In the genomic region with DNA sequence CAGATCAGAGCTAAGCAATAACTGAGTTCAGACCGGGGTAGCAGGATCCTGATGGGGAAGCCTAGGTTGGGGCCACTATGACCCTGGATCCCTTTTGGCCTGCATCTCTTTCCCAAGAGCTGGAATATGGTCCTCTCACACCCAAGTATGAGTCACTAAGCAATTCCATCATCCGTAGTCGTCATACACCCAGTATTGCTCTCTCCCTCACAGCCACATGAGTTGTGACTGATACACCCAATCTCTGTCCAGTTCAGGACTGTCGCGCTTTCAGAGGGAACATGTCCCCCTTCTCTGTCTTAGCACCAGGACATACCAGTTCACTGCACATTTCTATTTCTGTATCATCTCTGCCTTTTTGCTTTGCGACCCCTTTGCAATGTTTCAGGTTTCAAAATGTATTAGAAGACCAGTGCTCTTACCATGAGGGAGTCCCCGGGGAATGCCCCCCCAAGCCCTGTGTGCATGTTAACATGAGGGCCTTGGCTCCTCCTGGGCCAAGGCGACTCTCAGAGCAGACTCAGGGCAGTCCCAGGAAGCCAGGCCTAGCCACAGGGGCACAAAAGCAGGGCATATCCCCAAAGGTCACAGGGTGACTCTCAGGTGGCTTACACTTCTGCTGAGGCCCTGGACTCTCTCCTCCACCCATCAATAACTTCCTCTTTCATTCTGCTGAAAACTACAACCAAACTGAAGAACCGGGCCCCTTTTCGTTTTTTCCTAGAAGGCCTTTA, we compare ENCODE assay signal across 9 cellular contexts.
DNase-seq lines count a peak whose midpoint lies in the region; ATAC-seq, FAIRE-seq and TF ChIP-seq lines count a peak whose summit lies in the region.
"Had no signal": no experiment of that assay in that cellular context is flagged by ENCODE, and none has a peak within 500 bp of the region (broad histone marks: within the 10 kb centered on the region; RNA-seq: fewer than 3 reads in every experiment).

No MANE protein-coding gene starts in this region.

- FAIRE-seq in GM18507 (lab: Jason Lieb, UNC) = peak; percentile 50

- no peaks in the 10 kb centered on the region for H3K27me3 ChIP-seq in prostate gland (replicated peaks; ENCODE audit: insufficient read depth)
- H3K27me3 ChIP-seq in naive thymus-derived CD4-positive, alpha-beta T cell (ENCODE audit: control insufficient read depth in 2 of 2, insufficient read depth in 2 of 2, low read length in 2 of 2) = no peaks in the 10 kb centered on the region

- no peak for TF ChIP-seq CTCF in prostate gland (IDR thresholded peaks at IDR 0.05)

- H3K4me1 ChIP-seq in prostate gland (replicated peaks) = no peaks in the 10 kb centered on the region
- H3K4me1 ChIP-seq in naive thymus-derived CD4-positive, alpha-beta T cell (ENCODE audit: control insufficient read depth in 2 of 2, insufficient read depth in 2 of 2, low read length in 2 of 2) = no peaks in the 10 kb centered on the region

- ATAC-seq in esophagus mucosa = peak; percentile 34
- ATAC-seq in naive thymus-derived CD4-positive, alpha-beta T cell = no peak

- H3K9me3 Mint-ChIP-seq in naive thymus-derived CD4-positive, alpha-beta T cell = peaks cover 0 to 1% (median 0%) of the 10 kb centered on the region in 11 donors
- H3K9me3 Mint-ChIP-seq: natural killer cell had no signal

- peaks cover 0 to 26% (median 5%) of the 10 kb centered on the region in 7 donors for H3K4me1 Mint-ChIP-seq in naive thymus-derived CD4-positive, alpha-beta T cell

- no peaks in the 10 kb centered on the region for H3K27me3 Mint-ChIP-seq in naive thymus-derived CD4-positive, alpha-beta T cell

- intact Hi-C loops in prostate gland (cut with DNase I) = no loop called here
- intact Hi-C loops in naive thymus-derived CD4-positive, alpha-beta T cell (cut with micrococcal nuclease) = no loop called here

- H3K4me3 Mint-ChIP-seq in naive thymus-derived CD4-positive, alpha-beta T cell = no peak overlapping the region
- H3K4me3 Mint-ChIP-seq: natural killer cell had no signal

- H3K36me3 ChIP-seq in prostate gland = no peaks in the 10 kb centered on the region
- no peaks in the 10 kb centered on the region for H3K36me3 ChIP-seq in naive thymus-derived CD4-positive, alpha-beta T cell (ENCODE audit: control insufficient read depth in 2 of 3, insufficient read depth in 3 of 3, low read length in 3 of 3)

- TF ChIP-seq POLR2A in prostate gland (IDR thresholded peaks at IDR 0.05) = no peak

- H3K4me3 ChIP-seq in prostate gland = no peak overlapping the region
- no peak overlapping the region for H3K4me3 ChIP-seq in naive thymus-derived CD4-positive, alpha-beta T cell (ENCODE audit: low read length)

- H3K27ac Mint-ChIP-seq in naive thymus-derived CD4-positive, alpha-beta T cell = peak overlapping the region in 2 of 9 donors; percentile 56 to 63

- POLR2A ChIA-PET in naive thymus-derived CD4-positive, alpha-beta T cell (lab: Charles Lee) = interaction anchor here (0.6 kb wide), 1 partner anchor 1161 kb away, joined by 3 read pairs; no protein-coding TSS in a partner anchor

- DNase-seq in AG08395 (ENCODE audit: low spot score) = peak; percentile 65
- no peak for DNase-seq in GM18507 (ENCODE audit: extremely low spot score, insufficient read length, low read depth)
- DNase-seq in M059J (ENCODE audit: low read depth) = peak; percentile 12
- no peak for DNase-seq in prostate gland (ENCODE audit: low spot score)
- DNase-seq in midbrain (lab: John Stamatoyannopoulos, UW) = no peak
- no peak for DNase-seq in naive thymus-derived CD4-positive, alpha-beta T cell
- DNase-seq in NCI-H2081 treated with DMSO at 0.1 percent for 48 hours (lab: John Stamatoyannopoulos, UW) = no peak
- DNase-seq: natural killer cell had no signal

- H3K27ac ChIP-seq in prostate gland = no peak overlapping the region
- H3K27ac ChIP-seq in naive thymus-derived CD4-positive, alpha-beta T cell (ENCODE audit: low read depth, low read length) = no peak overlapping the region

- peaks cover 0 to 6% (median 0%) of the 10 kb centered on the region in 5 donors for H3K36me3 Mint-ChIP-seq in naive thymus-derived CD4-positive, alpha-beta T cell
- H3K36me3 Mint-ChIP-seq: natural killer cell had no signal

- 91% methylated on average over 10 of the region's 10 CpGs for WGBS in prostate gland

- CTCF ChIA-PET in naive thymus-derived CD4-positive, alpha-beta T cell (lab: Charles Lee) = no interaction called here

- no peaks in the 10 kb centered on the region for H3K9me3 ChIP-seq in prostate gland
- H3K9me3 ChIP-seq in naive thymus-derived CD4-positive, alpha-beta T cell (ENCODE audit: control insufficient read depth in 2 of 3, low read length in 3 of 3) = no peaks in the 10 kb centered on the region

Comparison
In these comparisons a context has a peak if more than half of its experiments do, and no peak if none do; other contexts are left out.
1. DNase-seq: peak in AG08395 (single experiment) and M059J (single experiment); none in GM18507 (single experiment), prostate gland (single experiment), midbrain (single experiment), naive thymus-derived CD4-positive, alpha-beta T cell (0 of 9) and NCI-H2081 treated with DMSO at 0.1 percent for 48 hours (single experiment).